Comparison of ENCODE assay signal across 22 cellular contexts in the genomic region with DNA sequence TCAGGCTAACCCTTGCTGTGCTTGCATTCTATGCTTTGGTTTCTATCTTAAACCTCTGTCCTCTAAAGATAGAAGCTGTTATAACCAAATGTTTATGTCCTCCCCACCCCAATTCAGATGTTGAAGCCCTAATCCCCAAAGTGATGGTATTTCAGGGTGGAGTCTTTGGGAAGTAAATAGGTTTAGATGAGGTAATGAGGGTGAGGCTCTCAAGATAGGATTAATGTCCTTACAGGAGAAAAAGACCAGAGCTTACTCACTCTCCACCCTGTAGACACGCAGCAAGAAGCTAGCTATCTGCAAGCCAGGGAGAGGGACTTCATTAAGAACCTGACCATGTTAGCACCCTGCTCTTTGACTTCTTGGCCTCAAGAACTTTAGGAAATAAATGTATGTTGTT.
A peak's percentile ranks its signal among the peaks of the same experiment; 100 is the strongest.
DNase-seq lines count a peak whose midpoint lies in the region; ATAC-seq and TF ChIP-seq lines count a peak whose summit lies in the region.
"Had no signal": no experiment of that assay in that cellular context is flagged by ENCODE, and none has a peak within 500 bp of the region (broad histone marks: within the 10 kb centered on the region; RNA-seq: fewer than 3 reads in every experiment).

No MANE protein-coding gene starts in this region.

- H3K27me3 ChIP-seq in Loucy (ENCODE audit: insufficient read depth, low read length, poor library complexity, severe bottlenecking) = no peaks in the 10 kb centered on the region
- no peaks in the 10 kb centered on the region for H3K27me3 ChIP-seq in WERI-Rb-1 (ENCODE audit: insufficient read depth, low read depth, severe bottlenecking)
- H3K27me3 ChIP-seq: BLaER1, MG63, SJSA1 had no signal

- peak; percentile 36 for ATAC-seq in stimulated activated memory B cell treated with anti-CD40 and anti-IgM and Interleukin-4, amounts not matched to agents 10 μg/mL and 1 μg/mL and 100 μg/mL, for 72 hours
- ATAC-seq: CD8-positive, alpha-beta T cell; GM12878 had no signal

- H2AFZ ChIP-seq in Loucy (ENCODE audit: low read length) = peak overlapping the region; percentile 64

- H3K9me3 Mint-ChIP-seq in stimulated activated memory B cell treated with anti-CD40 and anti-IgM and Interleukin-4, amounts not matched to agents 10 μg/mL and 1 μg/mL and 100 μg/mL, for 72 hours = no peaks in the 10 kb centered on the region
- H3K9me3 Mint-ChIP-seq in HFFc6 (peaks cover 8% of the 10 kb centered on the region), immature natural killer cell (peaks cover 0 to 28% (median 8%) of the 10 kb centered on the region in 6 donors)

- DNase-seq in WERI-Rb-1 = peak; percentile 6
- peak; percentile 15 for DNase-seq in iris pigment epithelial cell (ENCODE audit: low read depth)
- no peak for DNase-seq in HFFc6
- no peak for DNase-seq in immature natural killer cell
- no peak for DNase-seq in NCI-H510A (lab: John Stamatoyannopoulos, UW)
- DNase-seq: CD8-positive, alpha-beta T cell; DMS53; EL; Karpas-422; MG63; NCI-H1048; NCI-H146; NCI-H2081; NCI-H2171 treated with DMSO at 0.1 percent for 48 hours; NCI-H446 treated with DMSO at 0.1 percent for 48 hours; SW 1271 had no signal

- H3K27me3 Mint-ChIP-seq in stimulated activated memory B cell treated with anti-CD40 and anti-IgM and Interleukin-4, amounts not matched to agents 10 μg/mL and 1 μg/mL and 100 μg/mL, for 72 hours = no peaks in the 10 kb centered on the region
- no peaks in the 10 kb centered on the region; the same call in 1 of the 2 replicates for H3K27me3 Mint-ChIP-seq in HFFc6 (ENCODE audit: insufficient read depth)
- H3K27me3 Mint-ChIP-seq in immature natural killer cell (ENCODE audit: low read depth in 3 of 3) = peaks cover 0 to 1% (median 0%) of the 10 kb centered on the region in 3 donors

- H3K9me2 ChIP-seq in Loucy (replicated peaks; ENCODE audit: low read depth, low read length) = no peaks in the 10 kb centered on the region

- no peak overlapping the region for H3K4me2 ChIP-seq in Loucy (ENCODE audit: low read depth, low read length, poor library complexity, severe bottlenecking)
- H3K4me2 ChIP-seq: BLaER1 had no signal

- H3K36me3 ChIP-seq in Loucy (ENCODE audit: insufficient read depth, low read length) = no peaks in the 10 kb centered on the region
- no peaks in the 10 kb centered on the region for H3K36me3 ChIP-seq in WERI-Rb-1
- H3K36me3 ChIP-seq: BLaER1, MG63, SJSA1 had no signal

- H3K36me3 Mint-ChIP-seq in stimulated activated memory B cell treated with anti-CD40 and anti-IgM and Interleukin-4, amounts not matched to agents 10 μg/mL and 1 μg/mL and 100 μg/mL, for 72 hours = no peaks in the 10 kb centered on the region
- no peaks in the 10 kb centered on the region for H3K36me3 Mint-ChIP-seq in HFFc6 (ENCODE audit: low read depth)
- H3K36me3 Mint-ChIP-seq in immature natural killer cell = no peaks in the 10 kb centered on the region
- H3K36me3 Mint-ChIP-seq: CD8-positive, alpha-beta T cell had no signal

- no peak overlapping the region for H3K27ac ChIP-seq in WERI-Rb-1
- H3K27ac ChIP-seq: BLaER1, HL-60, SJSA1 had no signal

- H3K4me3 ChIP-seq in Loucy (ENCODE audit: low read length, poor library complexity, severe bottlenecking) (no peak overlapping the region), WERI-Rb-1 (ENCODE audit: low read depth, low read length) (no peak overlapping the region)
- H3K4me3 ChIP-seq: BLaER1, GM12878, MG63, SJSA1 had no signal

- H3K9me3 ChIP-seq in Loucy (ENCODE audit: insufficient read depth, low read depth, low read length) (no peaks in the 10 kb centered on the region; the same call in 1 of the 2 replicates), WERI-Rb-1 (ENCODE audit: severe bottlenecking) (no peaks in the 10 kb centered on the region)
- H3K9me3 ChIP-seq: MG63, SJSA1 had no signal

- H3K9ac ChIP-seq in Loucy (ENCODE audit: low read depth, low read length, poor library complexity, severe bottlenecking) = no peak overlapping the region
- H3K9ac ChIP-seq: BLaER1 had no signal

- no peaks in the 10 kb centered on the region for H3F3A ChIP-seq in Loucy (ENCODE audit: low read depth)

- H4K20me1 ChIP-seq in Loucy (ENCODE audit: insufficient read depth, low read length, poor library complexity, severe bottlenecking) = no peaks in the 10 kb centered on the region
- H4K20me1 ChIP-seq: BLaER1 had no signal

- TF ChIP-seq CTCF in Loucy (conservative IDR thresholded peaks at IDR 0.05; ENCODE audit: low read length) = no peak
- TF ChIP-seq CTCF in WERI-Rb-1 (IDR thresholded peaks at IDR 0.05; ENCODE audit: low read depth, low read length) = no peak
- TF ChIP-seq CTCF in HFFc6 (IDR thresholded peaks at IDR 0.05) = no peak

- peaks cover 4% of the 10 kb centered on the region for H3K4me1 ChIP-seq in Loucy (ENCODE audit: insufficient read depth, low read length, poor library complexity, severe bottlenecking)
- H3K4me1 ChIP-seq: BLaER1, SJSA1 had no signal

- no peaks in the 10 kb centered on the region for H3K79me2 ChIP-seq in Loucy (ENCODE audit: insufficient read depth, low read length)

- H3K4me1 Mint-ChIP-seq in stimulated activated memory B cell treated with anti-CD40 and anti-IgM and Interleukin-4, amounts not matched to agents 10 μg/mL and 1 μg/mL and 100 μg/mL, for 72 hours = no peaks in the 10 kb centered on the region
- H3K4me1 Mint-ChIP-seq in HFFc6 (ENCODE audit: low read depth) (no peaks in the 10 kb centered on the region), immature natural killer cell (no peaks in the 10 kb centered on the region)

- no peak overlapping the region for H3K27ac Mint-ChIP-seq in stimulated activated memory B cell treated with anti-CD40 and anti-IgM and Interleukin-4, amounts not matched to agents 10 μg/mL and 1 μg/mL and 100 μg/mL, for 72 hours
- H3K27ac Mint-ChIP-seq in HFFc6 = no peak overlapping the region
- no peak overlapping the region for H3K27ac Mint-ChIP-seq in immature natural killer cell
- H3K27ac Mint-ChIP-seq: CD8-positive, alpha-beta T cell had no signal

- no peak overlapping the region for H3K4me3 Mint-ChIP-seq in stimulated activated memory B cell treated with anti-CD40 and anti-IgM and Interleukin-4, amounts not matched to agents 10 μg/mL and 1 μg/mL and 100 μg/mL, for 72 hours
- H3K4me3 Mint-ChIP-seq in HFFc6 = no peak overlapping the region
- H3K4me3 Mint-ChIP-seq in immature natural killer cell = no peak overlapping the region
- H3K4me3 Mint-ChIP-seq: CD8-positive, alpha-beta T cell had no signal

Comparison
In these comparisons a context has a peak if more than half of its experiments do, and no peak if none do; other contexts are left out.
1. DNase-seq: peak in WERI-Rb-1 (single experiment) and iris pigment epithelial cell (single experiment); none in HFFc6 (single experiment), immature natural killer cell (0 of 3) and NCI-H510A (single experiment).